Comparison of ENCODE assay signal across 20 cellular contexts in genomic region chr1:154861607-154862094, GRCh38. TPM values are rescaled to one million over a fixed set of nuclear protein-coding genes. Genes with fewer than 3 reads are reported as not detected.
DNase-seq lines count a peak whose midpoint lies in the region; ATAC-seq and TF ChIP-seq lines count a peak whose summit lies in the region.
"Had no signal": no experiment of that assay in that cellular context is flagged by ENCODE, and none has a peak within 500 bp of the region (broad histone marks: within the 10 kb centered on the region; RNA-seq: fewer than 3 reads in every experiment).

No MANE protein-coding gene starts in this region.

- peak overlapping the region; percentile 29 for H2BK120ac ChIP-seq in mesenchymal stem cell (ENCODE audit: low read depth, low read length)

- in situ Hi-C loops in mammary epithelial cell (cut with MboI; ENCODE audit: low sequenced_read_pairs in 2 of 2) = no loop called here

- peak overlapping the region; percentile 29 to 57 for H3K4ac ChIP-seq in mesenchymal stem cell (ENCODE audit: low read depth in 1 of 2, low read length in 2 of 2)

- no peaks in the 10 kb centered on the region for H3K79me2 ChIP-seq in mammary epithelial cell (ENCODE audit: insufficient read depth, low read length)

- no TSS peak for BruUV-seq in MCF 10A (replicated peaks; lab: Mats Ljungman, UMichigan)
- BruUV-seq in mammary epithelial cell (replicated peaks; lab: Mats Ljungman, UMichigan) = no TSS peak

- TF ChIP-seq CTCF in MCF 10A (IDR thresholded peaks at IDR 0.05; ENCODE audit: unreplicated experiment) = no peak
- TF ChIP-seq CTCF in mammary epithelial cell (conservative IDR thresholded peaks at IDR 0.05 in 1 of 2, IDR thresholded peaks at IDR 0.05 in 1 of 2; ENCODE audit: extremely low read depth in 1 of 2, insufficient read depth in 1 of 2, low read depth in 1 of 2, low read length in 2 of 2) = no peak

- H3K79me1 ChIP-seq in mesenchymal stem cell (replicated peaks; ENCODE audit: low read length, poor library complexity, severe bottlenecking) = no peaks in the 10 kb centered on the region

- H2AFZ ChIP-seq in mammary epithelial cell (ENCODE audit: low read depth, low read length) (no peak overlapping the region), mesenchymal stem cell (ENCODE audit: low read depth, low read length) (no peak overlapping the region)

- peak overlapping the region in 1 of 2 experiments; percentile 87 for H3K18ac ChIP-seq in mesenchymal stem cell (ENCODE audit: low read depth in 1 of 2, low read length in 2 of 2)

- peak overlapping the region; percentile 86 for H4K8ac ChIP-seq in mesenchymal stem cell (ENCODE audit: low read length)

- H3K36me3 Mint-ChIP-seq in MCF 10A (ENCODE audit: insufficient read depth, unreplicated experiment) = no peaks in the 10 kb centered on the region
- H3K36me3 Mint-ChIP-seq: naive thymus-derived CD4-positive, alpha-beta T cell had no signal

- no peak overlapping the region for H3K4me3 Mint-ChIP-seq in MCF 10A (ENCODE audit: unreplicated experiment)
- H3K4me3 Mint-ChIP-seq: activated T-helper 1 cell treated with anti-CD3 and anti-CD28 coated beads, Interleukin-12 subunit alpha, Interleukin-12 subunit beta, Interleukin-2, Interleukin-4 antibody, amounts not matched to agents 30 ng/mL and 10 ng/mL and 1 ng/mL, durations not matched to agents 14 hours and 24 hours and 36 hours; naive thymus-derived CD4-positive, alpha-beta T cell had no signal

- H2BK5ac ChIP-seq in mesenchymal stem cell (ENCODE audit: low read depth, low read length, poor library complexity, severe bottlenecking) = no peak overlapping the region

- H3K27ac Mint-ChIP-seq in MCF 10A (ENCODE audit: low read depth, unreplicated experiment) = peak overlapping the region; percentile 17
- H3K27ac Mint-ChIP-seq: activated T-helper 1 cell treated with anti-CD3 and anti-CD28 coated beads, Interleukin-12 subunit alpha, Interleukin-12 subunit beta, Interleukin-2, Interleukin-4 antibody, amounts not matched to agents 30 ng/mL and 10 ng/mL and 1 ng/mL, durations not matched to agents 14 hours and 24 hours and 36 hours; naive thymus-derived CD4-positive, alpha-beta T cell had no signal

- no peaks in the 10 kb centered on the region for H3K9me3 ChIP-seq in mammary epithelial cell (replicated peaks; ENCODE audit: insufficient read depth, low read length)
- no peaks in the 10 kb centered on the region for H3K9me3 ChIP-seq in adipocyte (ENCODE audit: control insufficient read depth, low read length)
- H3K9me3 ChIP-seq in mesenchymal stem cell (ENCODE audit: control insufficient read depth, low read length) = no peaks in the 10 kb centered on the region
- H3K9me3 ChIP-seq: right lobe of liver had no signal

- peaks cover 14% of the 10 kb centered on the region for H3K4me1 Mint-ChIP-seq in MCF 10A (ENCODE audit: insufficient read depth, unreplicated experiment)

- peak overlapping the region; percentile 29 for H2BK15ac ChIP-seq in mesenchymal stem cell (ENCODE audit: low read depth, poor library complexity, severe bottlenecking)

- H3K4me1 ChIP-seq in mammary epithelial cell (ENCODE audit: insufficient read depth, low read length) = no peaks in the 10 kb centered on the region
- H3K4me1 ChIP-seq in adipocyte (ENCODE audit: control insufficient read depth, insufficient read depth, low read length) = peaks cover under 1% of the 10 kb centered on the region
- H3K4me1 ChIP-seq in mesenchymal stem cell (ENCODE audit: control insufficient read depth, insufficient read depth, low read depth, low read length) = peaks cover 13% of the 10 kb centered on the region

- H4K20me1 ChIP-seq in mammary epithelial cell (ENCODE audit: insufficient read depth, low read length) = no peaks in the 10 kb centered on the region

- H3K4me3 ChIP-seq in mammary epithelial cell (replicated peaks in 1 of 3; ENCODE audit: insufficient read depth in 1 of 3, low read depth in 2 of 3, low read length in 3 of 3) (no peak overlapping the region), adipocyte (ENCODE audit: low read length) (no peak overlapping the region), mesenchymal stem cell (ENCODE audit: insufficient read depth in 1 of 2, low read depth in 1 of 2, low read length in 2 of 2) (no peak overlapping the region)
- H3K4me3 ChIP-seq: right lobe of liver had no signal

- ATAC-seq in HG03565 (IDR thresholded peaks at IDR 0.05; ENCODE audit: unreplicated experiment) (no peak), HG03175 (IDR thresholded peaks at IDR 0.05; ENCODE audit: unreplicated experiment) (no peak)
- ATAC-seq: naive thymus-derived CD4-positive, alpha-beta T cell; right lobe of liver had no signal

- no peak overlapping the region for H3K23ac ChIP-seq in mesenchymal stem cell (ENCODE audit: low read length in 2 of 2)

- no peak overlapping the region for H3K14ac ChIP-seq in mesenchymal stem cell (ENCODE audit: low read length in 2 of 2)

- H3K9ac ChIP-seq in mammary epithelial cell (ENCODE audit: insufficient read depth, low read length) (no peak overlapping the region), adipocyte (ENCODE audit: low read length) (no peak overlapping the region), mesenchymal stem cell (ENCODE audit: low read length) (no peak overlapping the region)

- dilution Hi-C loops in mammary epithelial cell (cut with HindIII; ENCODE audit: low sequenced_read_pairs) = no loop called here

- no peak overlapping the region for H3K4me2 ChIP-seq in mammary epithelial cell (ENCODE audit: insufficient read depth, low read depth, low read length)
- H3K4me2 ChIP-seq in mesenchymal stem cell (ENCODE audit: low read length, poor library complexity, severe bottlenecking) = no peak overlapping the region

- peaks cover 35% of the 10 kb centered on the region for H3K27me3 Mint-ChIP-seq in MCF 10A (ENCODE audit: insufficient read depth, unreplicated experiment)

- WGBS in mammary epithelial cell (ENCODE audit: low coverage, missing lambda C conversion rate) = 75% methylated on average over 12 of the region's 12 CpGs
- 68% methylated on average over 12 of the region's 12 CpGs for WGBS in mesenchymal stem cell

- no peaks in the 10 kb centered on the region for H3K36me3 ChIP-seq in mammary epithelial cell (ENCODE audit: insufficient read depth, low read length)
- no peaks in the 10 kb centered on the region for H3K36me3 ChIP-seq in adipocyte (ENCODE audit: control insufficient read depth, insufficient read depth, low read length, severe bottlenecking)
- H3K36me3 ChIP-seq in mesenchymal stem cell (ENCODE audit: control insufficient read depth in 1 of 2, insufficient read depth in 2 of 2, low read depth in 1 of 2, low read length in 2 of 2) = no peaks in the 10 kb centered on the region
- H3K36me3 ChIP-seq: right lobe of liver had no signal

- POLR2A ChIA-PET in MCF 10A (lab: Yijun Ruan, JAX) = no interaction called here

- H3K9me3 Mint-ChIP-seq in MCF 10A (ENCODE audit: unreplicated experiment) = no peaks in the 10 kb centered on the region
- H3K9me3 Mint-ChIP-seq: activated T-helper 1 cell treated with anti-CD3 and anti-CD28 coated beads, Interleukin-12 subunit alpha, Interleukin-12 subunit beta, Interleukin-2, Interleukin-4 antibody, amounts not matched to agents 30 ng/mL and 10 ng/mL and 1 ng/mL, durations not matched to agents 14 hours and 24 hours and 36 hours; naive thymus-derived CD4-positive, alpha-beta T cell had no signal

- H2AK5ac ChIP-seq in mesenchymal stem cell (ENCODE audit: low read length, severe bottlenecking) = no peak overlapping the region

- no peak overlapping the region for H3K27ac ChIP-seq in mammary epithelial cell (ENCODE audit: insufficient read depth, low read depth, low read length)
- H3K27ac ChIP-seq in mesenchymal stem cell (ENCODE audit: low read length, poor library complexity, severe bottlenecking) = no peak overlapping the region
- H3K27ac ChIP-seq: right lobe of liver had no signal

- H4K91ac ChIP-seq in mesenchymal stem cell (ENCODE audit: low read length) = peak overlapping the region; percentile 76

- intact Hi-C loops in MCF 10A (cut with micrococcal nuclease) (no loop called here), mammary epithelial cell (cut with micrococcal nuclease) (no loop called here)

- DNase-seq in MCF 10A (ENCODE audit: unreplicated experiment) = peak; percentile 68
- no peak for DNase-seq in mammary epithelial cell
- DNase-seq in adipocyte (ENCODE audit: low read depth) = peak; percentile 16
- peak; percentile 89 for DNase-seq in mesenchymal stem cell
- no peak for DNase-seq in NCI-H146 treated with DMSO at 0.1 percent for 48 hours (lab: John Stamatoyannopoulos, UW; ENCODE audit: unreplicated experiment)
- DNase-seq in COLO829 (ENCODE audit: low spot score) = no peak
- DNase-seq: activated CD4-positive, alpha-beta T cell treated with anti-CD3 and anti-CD28 coated beads, Interleukin-2, amount 50 U/mL, for 48 hours; aorta; COR-L47; dermis blood vessel endothelial cell; GF-D8; naive thymus-derived CD4-positive, alpha-beta T cell; NCI-H187; NCI-H526 treated with DMSO at 0.1 percent for 48 hours; right lobe of liver; stimulated activated naive CD4-positive, alpha-beta T cell; T-helper 2 cell had no signal

- CTCF ChIA-PET in MCF 10A (lab: Yijun Ruan, JAX) (interaction anchor here (1.2 to 2.2 kb wide), 5 partner anchors 11 to 302 kb away, joined by 3 to 12 read pairs (median 4); no protein-coding TSS in a partner anchor), mammary epithelial cell (lab: Charles Lee; ENCODE audit: low non-redundant PET) (no interaction called here)

- no peaks in the 10 kb centered on the region for H3K27me3 ChIP-seq in mammary epithelial cell (ENCODE audit: insufficient read depth, low read length)
- H3K27me3 ChIP-seq in adipocyte (replicated peaks; ENCODE audit: control insufficient read depth, insufficient read depth, low read length) = peaks cover 49% of the 10 kb centered on the region
- H3K27me3 ChIP-seq in mesenchymal stem cell (ENCODE audit: control insufficient read depth in 1 of 2, insufficient read depth in 1 of 2, low read length in 2 of 2) = peaks cover 2 to 73% of the 10 kb centered on the region in 2 experiments
- H3K27me3 ChIP-seq: right lobe of liver had no signal

- peak overlapping the region in 1 of 2 experiments; percentile 4 for H2BK12ac ChIP-seq in mesenchymal stem cell (ENCODE audit: low read length in 2 of 2)

RNA-seq across cellular contexts. Expression of gene KCNN3, which starts 8.4 kb away (rescaled TPM):
- total RNA-seq in MCF 10A (2022) (0.07 TPM in 1 of 2 replicates, not detected in the other), mammary epithelial cell (not detected)
- 0.03 TPM for polyA plus RNA-seq in mammary epithelial cell
- not detected for polyA minus RNA-seq in mammary epithelial cell
- 0.81 TPM for polyA plus RNA-seq in mesenchymal stem cell (2013, experiment 1 of 2)
- polyA plus RNA-seq in mesenchymal stem cell (2013, experiment 2 of 2) = 0.75 TPM
- polyA plus RNA-seq: naive thymus-derived CD4-positive, alpha-beta T cell had no signal

Comparison
In these comparisons a context has a peak if more than half of its experiments do, and no peak if none do; other contexts are left out.
1. DNase-seq: peak in MCF 10A (single experiment), adipocyte (single experiment) and mesenchymal stem cell (single experiment); none in mammary epithelial cell (single experiment), NCI-H146 treated with DMSO at 0.1 percent for 48 hours (single experiment) and COLO829 (single experiment).